In genomic region chr1:41768538-41768937, GRCh38 we compare ENCODE assay signal across 18 cellular contexts.
DNase-seq lines count a peak whose midpoint lies in the region; ATAC-seq, FAIRE-seq and TF ChIP-seq lines count a peak whose summit lies in the region.
"Had no signal": no experiment of that assay in that cellular context is flagged by ENCODE, and none has a peak within 500 bp of the region (broad histone marks: within the 10 kb centered on the region; RNA-seq: fewer than 3 reads in every experiment).

No MANE protein-coding gene starts in this region.

- peak; percentile 10 for ATAC-seq in effector memory CD8-positive, alpha-beta T cell (replicated peaks)
- ATAC-seq: activated T-cell treated with anti-CD3 and anti-CD28 coated beads, Interleukin-2, amount 50 U/mL, for 72 hours; left cardiac atrium had no signal

- no peaks in the 10 kb centered on the region for H3K36me3 ChIP-seq in spleen
- H3K36me3 ChIP-seq: MG63 had no signal

- no peak for TF ChIP-seq CTCF in spleen (IDR thresholded peaks at IDR 0.05 in 8 of 11, conservative IDR thresholded peaks at IDR 0.05 in 3 of 11)

- peak overlapping the region in 7 of 8 donors; percentile 12 to 78 (median 74) for H3K27ac ChIP-seq in spleen
- H3K27ac ChIP-seq: C4-2B had no signal

- peaks cover 10 to 77% (median 49%) of the 10 kb centered on the region in 6 donors for H3K4me1 ChIP-seq in spleen

- no peaks in the 10 kb centered on the region for H3K9me3 ChIP-seq in spleen
- H3K9me3 ChIP-seq: MG63 had no signal

- TF ChIP-seq POLR2A in GM12891 (IDR thresholded peaks at IDR 0.05; ENCODE audit: low read depth, low read length) (no peak), spleen (IDR thresholded peaks at IDR 0.05) (no peak)

- H3K27me3 Mint-ChIP-seq in effector memory CD8-positive, alpha-beta T cell, result no peaks in the 10 kb centered on the region

- H3K27me3 ChIP-seq in spleen (replicated peaks in 1 of 7), result no peaks in the 10 kb centered on the region
- H3K27me3 ChIP-seq: MG63 had no signal

- no peaks in the 10 kb centered on the region for H3K9me3 Mint-ChIP-seq in effector memory CD8-positive, alpha-beta T cell
- H3K9me3 Mint-ChIP-seq: natural killer cell had no signal

- WGBS in spleen, 5 donors, result 28 to 46% (median 43%) methylated on average over 6 of the region's 6 CpGs

- intact Hi-C loops in spleen (cut with DNase I; ENCODE audit: low total_unique reads), result no loop called here

- no peaks in the 10 kb centered on the region for H3K36me3 Mint-ChIP-seq in effector memory CD8-positive, alpha-beta T cell (ENCODE audit: insufficient read depth)
- H3K36me3 Mint-ChIP-seq: natural killer cell had no signal

- H3K4me3 Mint-ChIP-seq in effector memory CD8-positive, alpha-beta T cell, result no peak overlapping the region
- H3K4me3 Mint-ChIP-seq: activated T-cell treated with anti-CD3 and anti-CD28 coated beads, Interleukin-2, amount 50 U/mL, for 72 hours; natural killer cell had no signal

- FAIRE-seq in GM12891 (lab: Jason Lieb, UNC), result no peak

- H3K4me3 ChIP-seq in spleen, result no peak overlapping the region
- H3K4me3 ChIP-seq: MG63 had no signal

- H3K27ac Mint-ChIP-seq in effector memory CD8-positive, alpha-beta T cell, result no peak overlapping the region
- H3K27ac Mint-ChIP-seq: activated T-cell treated with anti-CD3 and anti-CD28 coated beads, Interleukin-2, amount 50 U/mL, for 72 hours; natural killer cell had no signal

- DNase-seq in GM12891 (ENCODE audit: insufficient read length, low spot score) (no peak), NOMO-1 treated with dmso at 0.1 percent for 144 hours (lab: John Stamatoyannopoulos, UW; ENCODE audit: unreplicated experiment) (peak; percentile 64), spleen (no peak), GM19240 (ENCODE audit: insufficient read length, low spot score) (no peak), NCI-H2227 (lab: John Stamatoyannopoulos, UW; ENCODE audit: unreplicated experiment) (no peak), NCI-H2196 treated with DMSO at 0.1 percent for 48 hours (lab: John Stamatoyannopoulos, UW; ENCODE audit: unreplicated experiment) (no peak)
- DNase-seq in effector memory CD8-positive, alpha-beta T cell, result no peak
- DNase-seq: activated CD4-positive, alpha-beta T cell treated with anti-CD3 and anti-CD28 coated beads, Interleukin-2, amount 50 U/mL, for 4 hours; activated T-cell treated with anti-CD3 and anti-CD28 coated beads, Interleukin-2, amount 50 U/mL, for 72 hours; caudate nucleus; effector memory CD4-positive, alpha-beta T cell; left cardiac atrium; natural killer cell; NCI-H2081; stimulated activated CD4-positive, alpha-beta T cell treated with anti-CD3 and anti-CD28 coated beads, Interleukin-15, amount 100 ng/mL, for 24 hours; T1000 had no signal

- peaks cover 9 to 15% of the 10 kb centered on the region in 2 donors for H3K4me1 Mint-ChIP-seq in effector memory CD8-positive, alpha-beta T cell (ENCODE audit: low read depth in 2 of 2)

TF ChIP-seq in GM12891, 5 proteins besides CTCF, POLR2A, EP300 and RAD21:
- TF ChIP-seq SPI1 (IDR thresholded peaks at IDR 0.05; ENCODE audit: low read depth, low read length) (peak; percentile 76), POLR2AphosphoS5 (IDR thresholded peaks at IDR 0.05; ENCODE audit: low read depth, low read length) (no peak)
